In the genomic region with DNA sequence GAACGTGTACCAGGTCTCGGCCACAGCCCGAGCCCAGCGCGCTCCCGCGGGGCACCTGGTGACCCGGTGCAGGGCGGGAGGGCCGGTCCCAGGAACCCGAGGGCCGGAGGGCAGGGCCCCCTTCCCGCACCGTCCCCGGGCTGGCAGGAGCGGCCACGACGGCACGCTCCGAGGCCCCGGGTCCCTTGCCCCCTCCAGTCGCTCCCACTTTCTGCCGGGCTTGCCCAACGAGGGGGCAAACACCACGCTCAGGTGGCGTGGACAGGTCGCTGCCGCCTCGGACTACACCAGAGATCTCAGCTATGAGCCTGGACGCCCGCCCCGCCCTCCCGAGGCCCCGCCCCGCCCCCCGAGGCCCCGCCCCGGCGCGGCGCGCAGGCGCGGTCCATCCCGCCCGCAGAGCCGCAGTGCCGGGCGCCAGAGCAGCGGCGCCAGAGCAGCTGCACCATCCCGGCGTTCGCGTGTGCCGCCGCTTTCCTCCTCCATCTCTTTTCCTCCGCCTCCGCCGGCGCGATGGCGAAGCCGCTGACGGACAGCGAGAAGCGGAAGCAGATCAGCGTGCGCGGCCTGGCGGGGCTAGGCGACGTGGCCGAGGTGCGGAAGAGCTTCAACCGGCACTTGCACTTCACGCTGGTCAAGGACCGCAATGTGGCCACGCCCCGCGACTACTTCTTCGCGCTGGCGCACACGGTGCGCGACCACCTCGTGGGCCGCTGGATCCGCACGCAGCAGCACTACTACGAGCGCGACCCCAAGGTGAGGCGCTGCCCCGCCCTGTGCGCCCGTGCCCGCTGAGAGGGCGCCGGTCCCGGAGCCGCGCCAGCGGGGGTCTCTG, we compare ENCODE assay signal across 1 cellular context.
TF ChIP-seq lines count a peak whose summit lies in the region.

A gene (plus strand): TSS at position 420 of the 835 bp plus-strand sequence. CDS start 94 bp downstream, at position 514.

TF ChIP-seq in A549, 52 proteins besides CTCF, POLR2A, EP300 and RAD21 (continued from another document):
- TF ChIP-seq, protein P1, sequence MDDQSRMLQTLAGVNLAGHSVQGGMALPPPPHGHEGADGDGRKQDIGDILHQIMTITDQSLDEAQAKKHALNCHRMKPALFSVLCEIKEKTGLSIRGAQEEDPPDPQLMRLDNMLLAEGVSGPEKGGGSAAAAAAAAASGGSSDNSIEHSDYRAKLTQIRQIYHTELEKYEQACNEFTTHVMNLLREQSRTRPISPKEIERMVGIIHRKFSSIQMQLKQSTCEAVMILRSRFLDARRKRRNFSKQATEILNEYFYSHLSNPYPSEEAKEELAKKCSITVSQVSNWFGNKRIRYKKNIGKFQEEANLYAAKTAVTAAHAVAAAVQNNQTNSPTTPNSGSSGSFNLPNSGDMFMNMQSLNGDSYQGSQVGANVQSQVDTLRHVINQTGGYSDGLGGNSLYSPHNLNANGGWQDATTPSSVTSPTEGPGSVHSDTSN (IDR thresholded peaks at IDR 0.05) = peak; percentile 29; the same call in 1 of the 2 replicates
- TF ChIP-seq HDAC2 (IDR thresholded peaks at IDR 0.05) (no peak), KDM5A (IDR thresholded peaks at IDR 0.05) (no peak), TP53 (CRISPR knock-in tag; IDR thresholded peaks at IDR 0.05) (no peak), HOXA7 (CRISPR knock-in tag; IDR thresholded peaks at IDR 0.05) (no peak), CHD2 (IDR thresholded peaks at IDR 0.05; ENCODE audit: low read length, partially characterized antibody) (no peak), HOXB5 (CRISPR knock-in tag; IDR thresholded peaks at IDR 0.05) (no peak), POLR2AphosphoS2 (conservative IDR thresholded peaks at IDR 0.05; ENCODE audit: low read length) (no peak), NPAS2 (CRISPR knock-in tag; IDR thresholded peaks at IDR 0.05; ENCODE audit: borderline replicate concordance) (no peak), TFCP2L1 (CRISPR knock-in tag; IDR thresholded peaks at IDR 0.05) (no peak), ZNF302 (CRISPR knock-in tag; IDR thresholded peaks at IDR 0.05) (no peak), GATA3 (IDR thresholded peaks at IDR 0.05; ENCODE audit: borderline replicate concordance) (no peak), ZSCAN20 (CRISPR knock-in tag; IDR thresholded peaks at IDR 0.05) (no peak), MAZ (IDR thresholded peaks at IDR 0.05; ENCODE audit: borderline replicate concordance, low read depth, low read length) (no peak), HOXB13 (CRISPR knock-in tag; IDR thresholded peaks at IDR 0.05; ENCODE audit: low read depth) (no peak), RCOR1 (IDR thresholded peaks at IDR 0.05; ENCODE audit: low read depth, low read length) (no peak), PHF8 (IDR thresholded peaks at IDR 0.05; ENCODE audit: borderline replicate concordance, low read depth) (peak; percentile 63; the same call in 1 of the 2 replicates), CBX2 (IDR thresholded peaks at IDR 0.05; ENCODE audit: borderline replicate concordance, low read depth) (no peak), BHLHE40 (IDR thresholded peaks at IDR 0.05; ENCODE audit: low read depth, low read length) (no peak), ZC3H11A (IDR thresholded peaks at IDR 0.05) (no peak), SMC3 (IDR thresholded peaks at IDR 0.05) (peak; percentile 33; the same call in 2 of the 3 replicates), NR3C1 (IDR thresholded peaks at IDR 0.05) (no peak), SREBF2 (IDR thresholded peaks at IDR 0.05) (no peak), NFE2L2 (conservative IDR thresholded peaks at IDR 0.05; ENCODE audit: low read length) (no peak), MYC (IDR thresholded peaks at IDR 0.05; ENCODE audit: borderline replicate concordance, low read length) (peak; percentile 11; the same call in 1 of the 2 replicates)
- TF ChIP-seq, protein P2, sequence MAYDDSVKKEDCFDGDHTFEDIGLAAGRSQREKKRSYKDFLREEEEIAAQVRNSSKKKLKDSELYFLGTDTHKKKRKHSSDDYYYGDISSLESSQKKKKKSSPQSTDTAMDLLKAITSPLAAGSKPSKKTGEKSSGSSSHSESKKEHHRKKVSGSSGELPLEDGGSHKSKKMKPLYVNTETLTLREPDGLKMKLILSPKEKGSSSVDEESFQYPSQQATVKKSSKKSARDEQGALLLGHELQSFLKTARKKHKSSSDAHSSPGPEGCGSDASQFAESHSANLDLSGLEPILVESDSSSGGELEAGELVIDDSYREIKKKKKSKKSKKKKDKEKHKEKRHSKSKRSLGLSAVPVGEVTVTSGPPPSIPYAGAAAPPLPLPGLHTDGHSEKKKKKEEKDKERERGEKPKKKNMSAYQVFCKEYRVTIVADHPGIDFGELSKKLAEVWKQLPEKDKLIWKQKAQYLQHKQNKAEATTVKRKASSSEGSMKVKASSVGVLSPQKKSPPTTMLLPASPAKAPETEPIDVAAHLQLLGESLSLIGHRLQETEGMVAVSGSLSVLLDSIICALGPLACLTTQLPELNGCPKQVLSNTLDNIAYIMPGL (CRISPR knock-in tag; IDR thresholded peaks at IDR 0.05; ENCODE audit: borderline replicate concordance) = no peak
- TF ChIP-seq, protein P3, sequence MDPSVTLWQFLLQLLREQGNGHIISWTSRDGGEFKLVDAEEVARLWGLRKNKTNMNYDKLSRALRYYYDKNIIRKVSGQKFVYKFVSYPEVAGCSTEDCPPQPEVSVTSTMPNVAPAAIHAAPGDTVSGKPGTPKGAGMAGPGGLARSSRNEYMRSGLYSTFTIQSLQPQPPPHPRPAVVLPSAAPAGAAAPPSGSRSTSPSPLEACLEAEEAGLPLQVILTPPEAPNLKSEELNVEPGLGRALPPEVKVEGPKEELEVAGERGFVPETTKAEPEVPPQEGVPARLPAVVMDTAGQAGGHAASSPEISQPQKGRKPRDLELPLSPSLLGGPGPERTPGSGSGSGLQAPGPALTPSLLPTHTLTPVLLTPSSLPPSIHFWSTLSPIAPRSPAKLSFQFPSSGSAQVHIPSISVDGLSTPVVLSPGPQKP (IDR thresholded peaks at IDR 0.05; ENCODE audit: low read depth, low read length) = no peak
- TF ChIP-seq, protein P4, sequence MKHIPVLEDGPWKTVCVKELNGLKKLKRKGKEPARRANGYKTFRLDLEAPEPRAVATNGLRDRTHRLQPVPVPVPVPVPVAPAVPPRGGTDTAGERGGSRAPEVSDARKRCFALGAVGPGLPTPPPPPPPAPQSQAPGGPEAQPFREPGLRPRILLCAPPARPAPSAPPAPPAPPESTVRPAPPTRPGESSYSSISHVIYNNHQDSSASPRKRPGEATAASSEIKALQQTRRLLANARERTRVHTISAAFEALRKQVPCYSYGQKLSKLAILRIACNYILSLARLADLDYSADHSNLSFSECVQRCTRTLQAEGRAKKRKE (CRISPR knock-in tag; IDR thresholded peaks at IDR 0.05; ENCODE audit: low read depth) = no peak
- TF ChIP-seq, protein P5, sequence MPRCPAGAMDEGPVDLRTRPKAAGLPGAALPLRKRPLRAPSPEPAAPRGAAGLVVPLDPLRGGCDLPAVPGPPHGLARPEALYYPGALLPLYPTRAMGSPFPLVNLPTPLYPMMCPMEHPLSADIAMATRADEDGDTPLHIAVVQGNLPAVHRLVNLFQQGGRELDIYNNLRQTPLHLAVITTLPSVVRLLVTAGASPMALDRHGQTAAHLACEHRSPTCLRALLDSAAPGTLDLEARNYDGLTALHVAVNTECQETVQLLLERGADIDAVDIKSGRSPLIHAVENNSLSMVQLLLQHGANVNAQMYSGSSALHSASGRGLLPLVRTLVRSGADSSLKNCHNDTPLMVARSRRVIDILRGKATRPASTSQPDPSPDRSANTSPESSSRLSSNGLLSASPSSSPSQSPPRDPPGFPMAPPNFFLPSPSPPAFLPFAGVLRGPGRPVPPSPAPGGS (IDR thresholded peaks at IDR 0.05) = peak; percentile 86
- TF ChIP-seq, protein P6, sequence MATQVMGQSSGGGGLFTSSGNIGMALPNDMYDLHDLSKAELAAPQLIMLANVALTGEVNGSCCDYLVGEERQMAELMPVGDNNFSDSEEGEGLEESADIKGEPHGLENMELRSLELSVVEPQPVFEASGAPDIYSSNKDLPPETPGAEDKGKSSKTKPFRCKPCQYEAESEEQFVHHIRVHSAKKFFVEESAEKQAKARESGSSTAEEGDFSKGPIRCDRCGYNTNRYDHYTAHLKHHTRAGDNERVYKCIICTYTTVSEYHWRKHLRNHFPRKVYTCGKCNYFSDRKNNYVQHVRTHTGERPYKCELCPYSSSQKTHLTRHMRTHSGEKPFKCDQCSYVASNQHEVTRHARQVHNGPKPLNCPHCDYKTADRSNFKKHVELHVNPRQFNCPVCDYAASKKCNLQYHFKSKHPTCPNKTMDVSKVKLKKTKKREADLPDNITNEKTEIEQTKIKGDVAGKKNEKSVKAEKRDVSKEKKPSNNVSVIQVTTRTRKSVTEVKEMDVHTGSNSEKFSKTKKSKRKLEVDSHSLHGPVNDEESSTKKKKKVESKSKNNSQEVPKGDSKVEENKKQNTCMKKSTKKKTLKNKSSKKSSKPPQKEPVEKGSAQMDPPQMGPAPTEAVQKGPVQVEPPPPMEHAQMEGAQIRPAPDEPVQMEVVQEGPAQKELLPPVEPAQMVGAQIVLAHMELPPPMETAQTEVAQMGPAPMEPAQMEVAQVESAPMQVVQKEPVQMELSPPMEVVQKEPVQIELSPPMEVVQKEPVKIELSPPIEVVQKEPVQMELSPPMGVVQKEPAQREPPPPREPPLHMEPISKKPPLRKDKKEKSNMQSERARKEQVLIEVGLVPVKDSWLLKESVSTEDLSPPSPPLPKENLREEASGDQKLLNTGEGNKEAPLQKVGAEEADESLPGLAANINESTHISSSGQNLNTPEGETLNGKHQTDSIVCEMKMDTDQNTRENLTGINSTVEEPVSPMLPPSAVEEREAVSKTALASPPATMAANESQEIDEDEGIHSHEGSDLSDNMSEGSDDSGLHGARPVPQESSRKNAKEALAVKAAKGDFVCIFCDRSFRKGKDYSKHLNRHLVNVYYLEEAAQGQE (IDR thresholded peaks at IDR 0.05) = no peak
